1 cellular context compared by ENCODE assay signal in genomic region chr17:34620458-34620857, GRCh38.
TF ChIP-seq lines count a peak whose summit lies in the region.

No MANE protein-coding gene starts in this region.

TF ChIP-seq in SK-N-SH, 30 proteins besides CTCF, POLR2A, EP300 and RAD21 (continued from another document):
- TF ChIP-seq FOXJ3 (CRISPR knock-in tag; IDR thresholded peaks at IDR 0.05), result no peak
- peak; percentile 79; the same call in 1 of the 2 replicates for TF ChIP-seq MXI1 (IDR thresholded peaks at IDR 0.05; ENCODE audit: low read depth, low read length)
- TF ChIP-seq RCOR1 (IDR thresholded peaks at IDR 0.05; ENCODE audit: low read length), result peak; percentile 55; the same call in 1 of the 2 replicates
- TF ChIP-seq TAF1 (IDR thresholded peaks at IDR 0.05; ENCODE audit: borderline replicate concordance, low read depth, low read length), result no peak
- no peak for TF ChIP-seq YY1 (IDR thresholded peaks at IDR 0.05; ENCODE audit: low read depth)
- TF ChIP-seq CHD2 (IDR thresholded peaks at IDR 0.05; ENCODE audit: low read length, partially characterized antibody), result no peak
- TF ChIP-seq TCF12 (IDR thresholded peaks at IDR 0.05), result no peak
- TF ChIP-seq SIN3A (IDR thresholded peaks at IDR 0.05; ENCODE audit: borderline replicate concordance, low read depth, low read length), result no peak
- no peak for TF ChIP-seq SMC3 (IDR thresholded peaks at IDR 0.05; ENCODE audit: low read depth, low read length)
- no peak for TF ChIP-seq MEF2A (IDR thresholded peaks at IDR 0.05; ENCODE audit: borderline replicate concordance, low read depth)
- TF ChIP-seq TEAD4 (IDR thresholded peaks at IDR 0.05; ENCODE audit: borderline replicate concordance, insufficient read depth), result no peak
